Comparison of ENCODE assay signal across 8 cellular contexts in the genomic region with DNA sequence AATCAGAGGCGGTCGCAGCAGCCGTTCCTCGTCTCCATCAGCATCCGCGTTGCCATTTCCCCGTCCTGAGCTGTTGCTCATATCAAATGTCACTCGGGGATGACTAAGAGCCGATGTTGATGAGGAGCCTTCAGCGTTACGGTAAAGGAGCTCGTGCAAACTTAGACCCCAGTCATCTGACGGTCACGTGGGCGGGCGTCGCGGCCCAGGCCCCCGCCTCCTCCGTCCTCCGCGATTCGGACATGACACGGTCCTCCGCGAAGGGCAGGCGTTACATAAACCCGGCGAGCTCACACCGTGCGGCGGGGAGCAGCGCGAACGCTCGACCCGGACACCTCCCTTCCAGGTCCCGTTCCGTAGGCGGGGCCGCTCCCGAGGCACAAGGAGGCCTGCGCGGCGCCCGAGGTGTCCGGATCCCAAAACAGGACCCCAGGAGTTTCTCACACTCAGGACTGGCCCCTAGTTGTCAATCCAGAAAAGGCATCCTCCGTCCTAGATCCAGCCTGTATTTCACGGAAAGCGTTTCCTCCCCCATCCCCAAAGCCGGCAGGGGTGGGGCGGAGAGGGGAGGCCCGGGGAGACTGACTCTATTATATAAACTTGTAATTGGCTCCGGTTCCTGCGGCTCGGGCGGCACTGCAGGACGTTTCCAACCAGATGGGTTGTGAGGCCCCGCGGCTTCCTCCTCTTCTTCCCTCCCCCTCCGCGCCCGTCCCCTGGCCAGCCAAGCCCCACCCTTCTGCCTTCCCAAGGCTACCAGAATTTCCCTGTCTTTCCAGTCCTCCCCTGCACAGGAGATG.
A peak's percentile ranks its signal among the peaks of the same experiment; 100 is the strongest.
DNase-seq lines count a peak whose midpoint lies in the region; ATAC-seq and TF ChIP-seq lines count a peak whose summit lies in the region.

No MANE protein-coding gene starts in this region.

- H3K4me3 ChIP-seq in gastroesophageal sphincter (peak overlapping the region; percentile 40 to 62), subcutaneous abdominal adipose tissue (ENCODE audit: low read depth in 1 of 5, low read length in 5 of 5) (peak overlapping the region; percentile 59 to 71 (median 62))

- H3K27me3 ChIP-seq in CD4-positive, alpha-beta T cell (ENCODE audit: control insufficient read depth, insufficient read depth, low read length) = peaks cover 30% of the 10 kb centered on the region
- H3K27me3 ChIP-seq in gastroesophageal sphincter (no peaks in the 10 kb centered on the region), subcutaneous abdominal adipose tissue (ENCODE audit: control insufficient read depth in 5 of 5, insufficient read depth in 4 of 5, low read length in 5 of 5) (peaks cover 0 to 6% (median 2%) of the 10 kb centered on the region in 5 donors)

- H3K4me1 ChIP-seq in gastroesophageal sphincter (peaks cover 0 to 21% (median 6%) of the 10 kb centered on the region in 3 donors), subcutaneous abdominal adipose tissue (ENCODE audit: control insufficient read depth in 5 of 5, insufficient read depth in 5 of 5, low read length in 5 of 5) (peaks cover 2 to 19% (median 16%) of the 10 kb centered on the region in 5 donors)

- H3K36me3 Mint-ChIP-seq in CD4-positive, alpha-beta T cell (ENCODE audit: low read depth) = no peaks in the 10 kb centered on the region
- H3K36me3 Mint-ChIP-seq in activated naive CD4-positive, alpha-beta T cell treated with anti-CD3 and anti-CD28 coated beads for 36 hours (ENCODE audit: low read depth) = no peaks in the 10 kb centered on the region
- H3K36me3 Mint-ChIP-seq in neural crest cell (ENCODE audit: low read depth) = no peaks in the 10 kb centered on the region

- ATAC-seq in CD4-positive, alpha-beta T cell (ENCODE audit: poor library complexity) = peak; percentile 64
- peak; percentile 91 for ATAC-seq in gastroesophageal sphincter
- ATAC-seq in GM21825 (IDR thresholded peaks at IDR 0.05; ENCODE audit: unreplicated experiment) = no peak
- ATAC-seq in HG03520 (IDR thresholded peaks at IDR 0.05; ENCODE audit: unreplicated experiment) = no peak

- TF ChIP-seq EP300 in gastroesophageal sphincter (IDR thresholded peaks at IDR 0.05) = no peak

- CTCF ChIA-PET in CD4-positive, alpha-beta T cell (lab: Charles Lee) = no interaction called here
- CTCF ChIA-PET in activated naive CD4-positive, alpha-beta T cell treated with anti-CD3 and anti-CD28 coated beads for 36 hours (lab: Charles Lee) = interaction anchor here (0.6 to 1.7 kb wide), 5 partner anchors 24 to 99 kb away, joined by 3 to 7 read pairs (median 3); no protein-coding TSS in a partner anchor

- TF ChIP-seq POLR2A in gastroesophageal sphincter (IDR thresholded peaks at IDR 0.05) = peak in 1 of 2 donors; percentile 16

- no peak overlapping the region for H3K27ac ChIP-seq in CD4-positive, alpha-beta T cell (ENCODE audit: low read depth, low read length)
- H3K27ac ChIP-seq in gastroesophageal sphincter (peak overlapping the region; percentile 21 to 94 (median 90)), subcutaneous abdominal adipose tissue (ENCODE audit: low read depth, low read length) (peak overlapping the region; percentile 23)

- 0 to 2% methylated on average over 4 to 10 of the region's 63 CpGs for WGBS in gastroesophageal sphincter (ENCODE audit: low coverage in 1 of 2), 2 donors

- H3K4me1 Mint-ChIP-seq in CD4-positive, alpha-beta T cell (ENCODE audit: low read depth) = peaks cover 25% of the 10 kb centered on the region
- peaks cover 16% of the 10 kb centered on the region for H3K4me1 Mint-ChIP-seq in activated naive CD4-positive, alpha-beta T cell treated with anti-CD3 and anti-CD28 coated beads for 36 hours (ENCODE audit: low read depth)
- H3K4me1 Mint-ChIP-seq in neural crest cell = peaks cover 18% of the 10 kb centered on the region

- TF ChIP-seq CTCF in CD4-positive, alpha-beta T cell (IDR thresholded peaks at IDR 0.05) = no peak
- TF ChIP-seq CTCF in gastroesophageal sphincter (IDR thresholded peaks at IDR 0.05) (peak in 1 of 4 experiments; percentile 44), neural crest cell (conservative IDR thresholded peaks at IDR 0.05) (peak; percentile 42)

- peaks cover 66% of the 10 kb centered on the region for H3K27me3 Mint-ChIP-seq in CD4-positive, alpha-beta T cell
- peaks cover 28% of the 10 kb centered on the region for H3K27me3 Mint-ChIP-seq in activated naive CD4-positive, alpha-beta T cell treated with anti-CD3 and anti-CD28 coated beads for 36 hours (ENCODE audit: low read depth)
- peaks cover 36% of the 10 kb centered on the region for H3K27me3 Mint-ChIP-seq in neural crest cell (ENCODE audit: low read depth)

- H3K9me3 ChIP-seq in CD4-positive, alpha-beta T cell (ENCODE audit: control insufficient read depth, low read length) = no peaks in the 10 kb centered on the region
- H3K9me3 ChIP-seq in gastroesophageal sphincter (no peaks in the 10 kb centered on the region), subcutaneous abdominal adipose tissue (ENCODE audit: control insufficient read depth in 5 of 5, low read length in 5 of 5) (no peaks in the 10 kb centered on the region)

- peak in 5 of 10 experiments; percentile 1 to 42 (median 23) for DNase-seq in CD4-positive, alpha-beta T cell
- DNase-seq in NCI-H226 (peak; percentile 70), neural crest cell (ENCODE audit: low read depth, low spot score) (peak; percentile 48)
- DNase-seq in activated naive CD4-positive, alpha-beta T cell treated with anti-CD3 and anti-CD28 coated beads for 36 hours = peak; percentile 83

- intact Hi-C loops in CD4-positive, alpha-beta T cell (cut with DNase I, micrococcal nuclease) = no loop called here
- intact Hi-C loops in activated naive CD4-positive, alpha-beta T cell treated with anti-CD3 and anti-CD28 coated beads for 36 hours (cut with micrococcal nuclease) = loop anchor here (1.0 to 2.0 kb wide), 3 partner anchors 30 to 99 kb away; no protein-coding TSS in a partner anchor

- no peaks in the 10 kb centered on the region for H3K36me3 ChIP-seq in gastroesophageal sphincter
- no peaks in the 10 kb centered on the region for H3K36me3 ChIP-seq in subcutaneous abdominal adipose tissue (ENCODE audit: control insufficient read depth in 5 of 5, insufficient read depth in 5 of 5, low read length in 5 of 5)

- POLR2A ChIA-PET in CD4-positive, alpha-beta T cell (lab: Charles Lee) = interaction anchor here (0.6 to 1.2 kb wide), 3 partner anchors 51 to 613 kb away, joined by 3 to 4 read pairs (median 4); no protein-coding TSS in a partner anchor

- H3K9me3 Mint-ChIP-seq in CD4-positive, alpha-beta T cell = no peaks in the 10 kb centered on the region
- peaks cover 3% of the 10 kb centered on the region for H3K9me3 Mint-ChIP-seq in activated naive CD4-positive, alpha-beta T cell treated with anti-CD3 and anti-CD28 coated beads for 36 hours
- peaks cover 2% of the 10 kb centered on the region for H3K9me3 Mint-ChIP-seq in neural crest cell

- peak overlapping the region in 4 of 5 donors; percentile 15 to 64 (median 50) for H3K9ac ChIP-seq in subcutaneous abdominal adipose tissue (ENCODE audit: low read length in 5 of 5)

- peak overlapping the region; percentile 87 for H3K4me3 Mint-ChIP-seq in CD4-positive, alpha-beta T cell
- peak overlapping the region; percentile 90 for H3K4me3 Mint-ChIP-seq in activated naive CD4-positive, alpha-beta T cell treated with anti-CD3 and anti-CD28 coated beads for 36 hours
- H3K4me3 Mint-ChIP-seq in neural crest cell = peak overlapping the region; percentile 91

- no peak overlapping the region for H3K27ac Mint-ChIP-seq in CD4-positive, alpha-beta T cell
- H3K27ac Mint-ChIP-seq in activated naive CD4-positive, alpha-beta T cell treated with anti-CD3 and anti-CD28 coated beads for 36 hours = peak overlapping the region; percentile 83
- peak overlapping the region; percentile 90 for H3K27ac Mint-ChIP-seq in neural crest cell (ENCODE audit: unreplicated experiment)

Comparison
In these comparisons a context has a peak if more than half of its experiments do, and no peak if none do; other contexts are left out.
1. ATAC-seq: peak in CD4-positive, alpha-beta T cell (single experiment) and gastroesophageal sphincter (single experiment); none in GM21825 (single experiment) and HG03520 (single experiment).
2. Peak in every context shown above with its lines, with median percentiles within 50 percentile points of each other: H3K4me3 Mint-ChIP-seq.